16 cellular contexts compared by ENCODE assay signal in genomic region chr7:155193716-155194115, GRCh38.
"Had no signal": no experiment of that assay in that cellular context is flagged by ENCODE, and none has a peak within 500 bp of the region (broad histone marks: within the 10 kb centered on the region; RNA-seq: fewer than 3 reads in every experiment).

No MANE protein-coding gene starts in this region.

- H3K27ac ChIP-seq: body of pancreas, cardiac muscle cell, epithelial cell of prostate, heart left ventricle, thyroid gland, upper lobe of right lung had no signal

- H3K4me3 ChIP-seq: body of pancreas, cardiac muscle cell, heart left ventricle, smooth muscle cell, thyroid gland, upper lobe of right lung had no signal

- DNase-seq: activated gamma-delta T cell; activated T-cell treated with anti-CD3 and anti-CD28 coated beads, Interleukin-2, amount 50 U/mL, for 4 hours; anterior cingulate cortex; body of pancreas; heart left ventricle; left cardiac atrium; stimulated activated CD4-positive, alpha-beta T cell treated with anti-CD3 and anti-CD28 coated beads, Interleukin-2, amount 100 ng/mL, for 48 hours; stimulated activated naive CD8-positive, alpha-beta T cell treated with anti-CD3 and anti-CD28 coated beads, Interleukin-15, Interleukin-2, amounts not matched to agents 100 U/mL and 50 U/mL, for 24 hours; T-cell; thyroid gland; upper lobe of right lung had no signal

- H3K27me3 ChIP-seq: body of pancreas, thyroid gland had no signal

- H3K4me2 ChIP-seq: smooth muscle cell had no signal

- H3K36me3 ChIP-seq: cardiac muscle cell, heart left ventricle, thyroid gland, upper lobe of right lung had no signal

- H3K9me3 ChIP-seq: body of pancreas, thyroid gland, upper lobe of right lung had no signal

- H3K4me1 ChIP-seq: thyroid gland, upper lobe of right lung had no signal

- ATAC-seq: activated T-cell treated with anti-CD3 and anti-CD28 coated beads, Interleukin-2, amount 50 U/mL, for 4 hours; body of pancreas; left cardiac atrium; sciatic nerve; stimulated activated naive CD8-positive, alpha-beta T cell treated with anti-CD3 and anti-CD28 coated beads, Interleukin-15, Interleukin-2, amounts not matched to agents 100 U/mL and 50 U/mL, for 24 hours; T-cell; WTC11 had no signal
